ENCODE assay signal across 22 cellular contexts in genomic region chr9:136036050-136036449, GRCh38. TPM values are rescaled to one million over a fixed set of nuclear protein-coding genes. Genes with fewer than 3 reads are reported as not detected.
A peak's percentile ranks its signal among the peaks of the same experiment; 100 is the strongest.
DNase-seq lines count a peak whose midpoint lies in the region; ATAC-seq and TF ChIP-seq lines count a peak whose summit lies in the region.
"Had no signal": no experiment of that assay in that cellular context is flagged by ENCODE, and none has a peak within 500 bp of the region (broad histone marks: within the 10 kb centered on the region; RNA-seq: fewer than 3 reads in every experiment).

No MANE protein-coding gene starts in this region.

- H2BK12ac ChIP-seq in mesenchymal stem cell (ENCODE audit: low read length in 2 of 2), result no peak overlapping the region

- H3K14ac ChIP-seq in mesenchymal stem cell (ENCODE audit: low read length in 2 of 2), result no peak overlapping the region

- H4K91ac ChIP-seq in mesenchymal stem cell (ENCODE audit: low read length), result no peak overlapping the region

- no peak overlapping the region for H3K18ac ChIP-seq in mesenchymal stem cell (ENCODE audit: low read depth in 1 of 2, low read length in 2 of 2)

- no peak overlapping the region for H3K4me3 ChIP-seq in mesenchymal stem cell (ENCODE audit: insufficient read depth in 1 of 2, low read depth in 1 of 2, low read length in 2 of 2)
- H3K4me3 ChIP-seq in spleen, result no peak overlapping the region
- H3K4me3 ChIP-seq: GM12878, SJSA1 had no signal

- H2BK120ac ChIP-seq in mesenchymal stem cell (ENCODE audit: low read depth, low read length), result no peak overlapping the region

- H3K9me3 ChIP-seq in mesenchymal stem cell (ENCODE audit: control insufficient read depth, low read length) (peaks cover 14% of the 10 kb centered on the region), spleen (peaks cover 0 to 48% (median 44%) of the 10 kb centered on the region in 8 donors)

- WGBS in mesenchymal stem cell, result 80% methylated on average over 6 of the region's 6 CpGs
- 80 to 94% (median 88%) methylated on average over 6 of the region's 6 CpGs for whole genome bisulfite sequencing in spleen, 5 donors

- DNase-seq in DMS53 (lab: John Stamatoyannopoulos, UW), result peak; percentile 89
- DNase-seq in SHP77 treated with DMSO at 0.1 percent for 48 hours (lab: John Stamatoyannopoulos, UW), result peak; percentile 24
- peak; percentile 22 for DNase-seq in dermis blood vessel endothelial cell
- DNase-seq in mesenchymal stem cell, result peak; percentile 23
- no peak for DNase-seq in SW 1271 (lab: John Stamatoyannopoulos, UW)
- DNase-seq in NCI-H187 treated with DMSO at 0.1 percent for 48 hours (lab: John Stamatoyannopoulos, UW), result no peak
- DNase-seq in spleen, result no peak
- DNase-seq: 8988T, Calu3, DMS153, Karpas-422, MV-4-11, NCI-H1105, NCI-H1436 treated with DMSO at 0.1 percent for 48 hours, NCI-H1930, NCI-H2107, NCI-H524, NCI-H748 treated with DMSO at 0.1 percent for 48 hours had no signal

- H3K27me3 ChIP-seq in mesenchymal stem cell (ENCODE audit: control insufficient read depth in 1 of 2, insufficient read depth in 1 of 2, low read length in 2 of 2), result no peaks in the 10 kb centered on the region
- H3K27me3 ChIP-seq in spleen (replicated peaks in 1 of 7), result no peaks in the 10 kb centered on the region
- H3K27me3 ChIP-seq: SJSA1 had no signal

- no peak overlapping the region for H2BK15ac ChIP-seq in mesenchymal stem cell (ENCODE audit: low read depth, poor library complexity, severe bottlenecking)

- H3K23ac ChIP-seq in mesenchymal stem cell (ENCODE audit: low read length in 2 of 2), result no peak overlapping the region

- no peak for TF ChIP-seq POLR2A in spleen (IDR thresholded peaks at IDR 0.05)

- no peak overlapping the region for H2AFZ ChIP-seq in mesenchymal stem cell (ENCODE audit: low read depth, low read length)

- no peak overlapping the region for H3K4ac ChIP-seq in mesenchymal stem cell (ENCODE audit: low read depth in 1 of 2, low read length in 2 of 2)

- H3K36me3 ChIP-seq in mesenchymal stem cell (ENCODE audit: control insufficient read depth in 1 of 2, insufficient read depth in 2 of 2, low read depth in 1 of 2, low read length in 2 of 2) (peaks cover 10 to 13% of the 10 kb centered on the region in 2 experiments), spleen (peaks cover 0 to 36% (median 0%) of the 10 kb centered on the region in 6 donors)

- TF ChIP-seq CTCF in spleen (IDR thresholded peaks at IDR 0.05 in 8 of 11, conservative IDR thresholded peaks at IDR 0.05 in 3 of 11), result no peak

- no peak overlapping the region for H2BK5ac ChIP-seq in mesenchymal stem cell (ENCODE audit: low read depth, low read length, poor library complexity, severe bottlenecking)

- intact Hi-C loops in spleen (cut with DNase I; ENCODE audit: low total_unique reads), result no loop called here

- no peak overlapping the region for H3K27ac ChIP-seq in mesenchymal stem cell (ENCODE audit: low read length, poor library complexity, severe bottlenecking)
- H3K27ac ChIP-seq in spleen, result no peak overlapping the region
- H3K27ac ChIP-seq: SJSA1 had no signal

- no peak for ATAC-seq in GM21390 (IDR thresholded peaks at IDR 0.05; ENCODE audit: unreplicated experiment)
- ATAC-seq: GM12878, HCT116 had no signal

- H3K4me1 ChIP-seq in mesenchymal stem cell (ENCODE audit: control insufficient read depth, insufficient read depth, low read depth, low read length) (peaks cover 6% of the 10 kb centered on the region), spleen (peaks cover 0 to 27% (median 10%) of the 10 kb centered on the region in 6 donors)
- H3K4me1 ChIP-seq: SJSA1 had no signal

- H2AK5ac ChIP-seq in mesenchymal stem cell (ENCODE audit: low read length, severe bottlenecking), result no peak overlapping the region

- no peak overlapping the region for H3K4me2 ChIP-seq in mesenchymal stem cell (ENCODE audit: low read length, poor library complexity, severe bottlenecking)

- no peak overlapping the region for H4K8ac ChIP-seq in mesenchymal stem cell (ENCODE audit: low read length)

- H3K9ac ChIP-seq in mesenchymal stem cell (ENCODE audit: low read length), result no peak overlapping the region

- H3K79me1 ChIP-seq in mesenchymal stem cell (replicated peaks; ENCODE audit: low read length, poor library complexity, severe bottlenecking), result peaks cover 13% of the 10 kb centered on the region

RNA-seq across cellular contexts. Expression of gene NACC2, which starts 59.0 kb away (rescaled TPM):
- total RNA-seq in dermis blood vessel endothelial cell (21.6 and 26.5 TPM in 2 replicates), spleen (10 to 100 TPM; 17.0 to 34.9 (median 26.5) TPM)
- 25.9 TPM for polyA plus RNA-seq in mesenchymal stem cell (2013, experiment 1 of 2)
- 26.0 TPM for polyA plus RNA-seq in mesenchymal stem cell (2013, experiment 2 of 2)
- 1 to 10 TPM; 2.1 to 7.9 (median 2.4) TPM for polyA plus RNA-seq in spleen

Comparison
In these comparisons a context has a peak if more than half of its experiments do, and no peak if none do; other contexts are left out.
1. DNase-seq: peak in DMS53 (single experiment), SHP77 treated with DMSO at 0.1 percent for 48 hours (single experiment), dermis blood vessel endothelial cell (single experiment) and mesenchymal stem cell (single experiment); none in SW 1271 (0 of 2), NCI-H187 treated with DMSO at 0.1 percent for 48 hours (single experiment) and spleen (single experiment).